Comparison of ENCODE assay signal across 24 cellular contexts in the genomic region with DNA sequence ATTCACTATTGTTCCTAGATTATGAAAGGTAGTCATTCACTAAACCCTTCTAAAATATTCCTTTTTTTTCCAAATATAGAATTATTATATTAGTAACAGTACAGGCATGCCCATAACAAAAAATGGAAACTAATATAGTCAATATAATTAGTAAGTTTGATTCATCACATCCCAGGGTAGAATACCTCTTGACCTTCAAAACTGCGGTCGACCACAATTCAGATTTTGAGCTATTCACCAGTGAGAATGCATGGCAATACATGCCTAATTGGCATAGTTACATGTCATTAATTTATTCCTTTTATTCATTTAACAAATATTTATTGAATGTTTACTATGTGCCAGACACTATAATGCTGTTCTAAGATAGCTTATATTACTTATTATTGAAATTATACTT.
"Had no signal": no experiment of that assay in that cellular context is flagged by ENCODE, and none has a peak within 500 bp of the region (broad histone marks: within the 10 kb centered on the region; RNA-seq: fewer than 3 reads in every experiment).

No MANE protein-coding gene starts in this region.

- ATAC-seq: K562, Right ventricle myocardium inferior, SK-N-SH treated with all-trans-retinoic acid at 6 μM for 48 hours had no signal

- DNase-seq: Kasumi-1, MM.1S, NCI-H1092 treated with DMSO at 0.1 percent for 48 hours, NCI-H1436, NCI-H187, NCI-H2081, NCI-H2107, NCI-H2227 treated with DMSO at 0.1 percent for 48 hours, NCI-H446, NCI-H510A, NCI-H524 treated with DMSO at 0.1 percent for 48 hours, NCI-H69, NCI-H774, Peyer's patch, SHP77 treated with DMSO at 0.1 percent for 48 hours had no signal

- H3K4me2 ChIP-seq: KMS-11, PC-9 had no signal

- H3K4me1 ChIP-seq: Peyer's patch, SJCRH30 had no signal

- H3K36me3 Mint-ChIP-seq: IgD-negative memory B cell had no signal

- H3K27ac ChIP-seq: HL-60, KMS-11, PC-9, Peyer's patch, SJCRH30 had no signal

- FAIRE-seq: HTR-8/SVneo, K562 had no signal

- H3K9me3 ChIP-seq: Peyer's patch, SJCRH30 had no signal

- H3K27me3 Mint-ChIP-seq: IgD-negative memory B cell had no signal

- H3K9ac ChIP-seq: KMS-11 had no signal

- H3K27ac Mint-ChIP-seq: IgD-negative memory B cell had no signal

- H2AFZ ChIP-seq: PC-9 had no signal

- H3K27me3 ChIP-seq: Peyer's patch, SJCRH30 had no signal

- H3K36me3 ChIP-seq: Peyer's patch, SJCRH30 had no signal

- H3K4me3 ChIP-seq: K562, PC-9, Peyer's patch, SJCRH30 had no signal
